1 cellular context compared by ENCODE assay signal in the genomic region with DNA sequence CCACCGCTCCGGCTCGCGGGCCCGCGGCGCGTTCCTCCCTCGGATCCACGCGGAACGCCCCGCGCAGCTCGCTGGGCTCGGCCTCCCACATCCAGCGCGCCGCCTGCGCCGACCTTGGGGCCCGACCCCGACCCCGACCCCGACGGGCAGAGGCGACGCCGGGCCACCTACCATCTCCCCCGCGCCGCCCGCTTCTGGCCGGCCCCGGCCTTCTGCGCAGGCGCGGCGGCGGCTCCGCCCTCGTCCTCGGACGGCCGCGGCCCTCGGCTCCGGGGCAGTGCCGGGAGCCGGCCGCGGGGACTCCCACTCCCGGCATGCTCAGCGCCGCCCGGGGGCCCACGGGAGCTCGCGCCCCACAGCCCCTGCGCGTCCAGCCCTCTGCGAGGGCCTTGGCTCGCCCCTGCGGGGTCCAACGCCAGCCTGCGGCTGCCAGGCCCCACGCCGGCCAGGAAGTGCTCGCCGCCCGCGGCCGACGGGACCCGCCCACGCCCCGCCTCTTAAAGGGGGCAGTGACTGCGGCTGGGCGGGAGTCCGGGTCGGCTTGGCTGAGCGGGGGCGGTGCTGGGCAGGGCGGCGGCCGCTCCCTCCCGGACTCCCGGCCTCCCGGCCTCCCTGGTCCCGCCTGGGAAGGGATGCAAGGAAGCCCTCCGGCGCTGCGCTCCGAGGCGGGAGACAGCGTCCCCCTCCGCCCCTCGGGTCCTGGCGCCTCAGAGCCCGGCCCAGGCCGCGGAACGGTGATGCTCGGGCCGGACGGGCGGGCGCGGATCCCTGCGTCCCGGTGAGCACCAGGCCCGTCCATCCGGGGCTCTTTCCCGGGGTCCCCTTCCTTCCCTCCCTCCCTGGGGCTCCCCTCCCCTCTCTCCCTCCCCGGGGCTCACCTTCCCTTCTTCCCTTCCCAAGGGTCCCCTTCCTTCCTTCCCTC.
TF ChIP-seq lines count a peak whose summit lies in the region.

A gene (minus strand): TSS at position 216 of the 922 bp plus-strand sequence. CDS start 42 bp downstream, at position 174.

TF ChIP-seq in HepG2, 621 proteins besides CTCF, POLR2A, EP300 and RAD21 (continued from another document and continues in another):
- TF ChIP-seq, protein P1, sequence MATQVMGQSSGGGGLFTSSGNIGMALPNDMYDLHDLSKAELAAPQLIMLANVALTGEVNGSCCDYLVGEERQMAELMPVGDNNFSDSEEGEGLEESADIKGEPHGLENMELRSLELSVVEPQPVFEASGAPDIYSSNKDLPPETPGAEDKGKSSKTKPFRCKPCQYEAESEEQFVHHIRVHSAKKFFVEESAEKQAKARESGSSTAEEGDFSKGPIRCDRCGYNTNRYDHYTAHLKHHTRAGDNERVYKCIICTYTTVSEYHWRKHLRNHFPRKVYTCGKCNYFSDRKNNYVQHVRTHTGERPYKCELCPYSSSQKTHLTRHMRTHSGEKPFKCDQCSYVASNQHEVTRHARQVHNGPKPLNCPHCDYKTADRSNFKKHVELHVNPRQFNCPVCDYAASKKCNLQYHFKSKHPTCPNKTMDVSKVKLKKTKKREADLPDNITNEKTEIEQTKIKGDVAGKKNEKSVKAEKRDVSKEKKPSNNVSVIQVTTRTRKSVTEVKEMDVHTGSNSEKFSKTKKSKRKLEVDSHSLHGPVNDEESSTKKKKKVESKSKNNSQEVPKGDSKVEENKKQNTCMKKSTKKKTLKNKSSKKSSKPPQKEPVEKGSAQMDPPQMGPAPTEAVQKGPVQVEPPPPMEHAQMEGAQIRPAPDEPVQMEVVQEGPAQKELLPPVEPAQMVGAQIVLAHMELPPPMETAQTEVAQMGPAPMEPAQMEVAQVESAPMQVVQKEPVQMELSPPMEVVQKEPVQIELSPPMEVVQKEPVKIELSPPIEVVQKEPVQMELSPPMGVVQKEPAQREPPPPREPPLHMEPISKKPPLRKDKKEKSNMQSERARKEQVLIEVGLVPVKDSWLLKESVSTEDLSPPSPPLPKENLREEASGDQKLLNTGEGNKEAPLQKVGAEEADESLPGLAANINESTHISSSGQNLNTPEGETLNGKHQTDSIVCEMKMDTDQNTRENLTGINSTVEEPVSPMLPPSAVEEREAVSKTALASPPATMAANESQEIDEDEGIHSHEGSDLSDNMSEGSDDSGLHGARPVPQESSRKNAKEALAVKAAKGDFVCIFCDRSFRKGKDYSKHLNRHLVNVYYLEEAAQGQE (IDR thresholded peaks at IDR 0.05; ENCODE audit: borderline replicate concordance in 1 of 2, low read depth in 1 of 2, low read length in 2 of 2): no peak
- TF ChIP-seq, protein P2, sequence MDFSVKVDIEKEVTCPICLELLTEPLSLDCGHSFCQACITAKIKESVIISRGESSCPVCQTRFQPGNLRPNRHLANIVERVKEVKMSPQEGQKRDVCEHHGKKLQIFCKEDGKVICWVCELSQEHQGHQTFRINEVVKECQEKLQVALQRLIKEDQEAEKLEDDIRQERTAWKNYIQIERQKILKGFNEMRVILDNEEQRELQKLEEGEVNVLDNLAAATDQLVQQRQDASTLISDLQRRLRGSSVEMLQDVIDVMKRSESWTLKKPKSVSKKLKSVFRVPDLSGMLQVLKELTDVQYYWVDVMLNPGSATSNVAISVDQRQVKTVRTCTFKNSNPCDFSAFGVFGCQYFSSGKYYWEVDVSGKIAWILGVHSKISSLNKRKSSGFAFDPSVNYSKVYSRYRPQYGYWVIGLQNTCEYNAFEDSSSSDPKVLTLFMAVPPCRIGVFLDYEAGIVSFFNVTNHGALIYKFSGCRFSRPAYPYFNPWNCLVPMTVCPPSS (IDR thresholded peaks at IDR 0.05): no peak
- TF ChIP-seq, protein P3, sequence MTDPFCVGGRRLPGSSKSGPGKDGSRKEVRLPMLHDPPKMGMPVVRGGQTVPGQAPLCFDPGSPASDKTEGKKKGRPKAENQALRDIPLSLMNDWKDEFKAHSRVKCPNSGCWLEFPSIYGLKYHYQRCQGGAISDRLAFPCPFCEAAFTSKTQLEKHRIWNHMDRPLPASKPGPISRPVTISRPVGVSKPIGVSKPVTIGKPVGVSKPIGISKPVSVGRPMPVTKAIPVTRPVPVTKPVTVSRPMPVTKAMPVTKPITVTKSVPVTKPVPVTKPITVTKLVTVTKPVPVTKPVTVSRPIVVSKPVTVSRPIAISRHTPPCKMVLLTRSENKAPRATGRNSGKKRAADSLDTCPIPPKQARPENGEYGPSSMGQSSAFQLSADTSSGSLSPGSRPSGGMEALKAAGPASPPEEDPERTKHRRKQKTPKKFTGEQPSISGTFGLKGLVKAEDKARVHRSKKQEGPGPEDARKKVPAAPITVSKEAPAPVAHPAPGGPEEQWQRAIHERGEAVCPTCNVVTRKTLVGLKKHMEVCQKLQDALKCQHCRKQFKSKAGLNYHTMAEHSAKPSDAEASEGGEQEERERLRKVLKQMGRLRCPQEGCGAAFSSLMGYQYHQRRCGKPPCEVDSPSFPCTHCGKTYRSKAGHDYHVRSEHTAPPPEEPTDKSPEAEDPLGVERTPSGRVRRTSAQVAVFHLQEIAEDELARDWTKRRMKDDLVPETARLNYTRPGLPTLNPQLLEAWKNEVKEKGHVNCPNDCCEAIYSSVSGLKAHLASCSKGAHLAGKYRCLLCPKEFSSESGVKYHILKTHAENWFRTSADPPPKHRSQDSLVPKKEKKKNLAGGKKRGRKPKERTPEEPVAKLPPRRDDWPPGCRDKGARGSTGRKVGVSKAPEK (CRISPR knock-in tag; IDR thresholded peaks at IDR 0.05; ENCODE audit: borderline replicate concordance): no peak
- TF ChIP-seq KLF11 (CRISPR knock-in tag; IDR thresholded peaks at IDR 0.05) (no peak), HNRNPH1 (optimal IDR thresholded peaks at IDR 0.05; ENCODE audit: low read depth, low read length) (no peak), NBN (conservative IDR thresholded peaks at IDR 0.05) (no peak), ZNF816 (CRISPR knock-in tag; IDR thresholded peaks at IDR 0.05; ENCODE audit: borderline replicate concordance) (no peak), MXI1 (IDR thresholded peaks at IDR 0.05; ENCODE audit: borderline replicate concordance, low read depth, low read length) (peak; percentile 67; the same call in 1 of the 3 replicates), ZNF296 (CRISPR knock-in tag; conservative IDR thresholded peaks at IDR 0.05) (no peak), NFRKB (IDR thresholded peaks at IDR 0.05) (no peak), CBX2 (IDR thresholded peaks at IDR 0.05; ENCODE audit: low read depth, low read length) (no peak), CBX2 (CRISPR knock-in tag; IDR thresholded peaks at IDR 0.05; ENCODE audit: low read depth) (no peak), RCOR2 (CRISPR knock-in tag; IDR thresholded peaks at IDR 0.05) (no peak), SKI (IDR thresholded peaks at IDR 0.05; ENCODE audit: partially characterized antibody) (peak; percentile 77), ZNF256 (CRISPR knock-in tag; conservative IDR thresholded peaks at IDR 0.05) (no peak), NCOA1 (CRISPR knock-in tag; IDR thresholded peaks at IDR 0.05) (no peak), MTA3 (CRISPR knock-in tag; IDR thresholded peaks at IDR 0.05) (no peak), HOXD1 (CRISPR knock-in tag; IDR thresholded peaks at IDR 0.05) (no peak), KDM2A (CRISPR knock-in tag; IDR thresholded peaks at IDR 0.05; ENCODE audit: borderline replicate concordance, low read depth) (peak; percentile 58; the same call in 1 of the 2 replicates)
- TF ChIP-seq, protein P4, sequence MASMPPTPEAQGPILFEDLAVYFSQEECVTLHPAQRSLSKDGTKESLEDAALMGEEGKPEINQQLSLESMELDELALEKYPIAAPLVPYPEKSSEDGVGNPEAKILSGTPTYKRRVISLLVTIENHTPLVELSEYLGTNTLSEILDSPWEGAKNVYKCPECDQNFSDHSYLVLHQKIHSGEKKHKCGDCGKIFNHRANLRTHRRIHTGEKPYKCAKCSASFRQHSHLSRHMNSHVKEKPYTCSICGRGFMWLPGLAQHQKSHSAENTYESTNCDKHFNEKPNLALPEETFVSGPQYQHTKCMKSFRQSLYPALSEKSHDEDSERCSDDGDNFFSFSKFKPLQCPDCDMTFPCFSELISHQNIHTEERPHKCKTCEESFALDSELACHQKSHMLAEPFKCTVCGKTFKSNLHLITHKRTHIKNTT (CRISPR knock-in tag; IDR thresholded peaks at IDR 0.05): no peak
- TF ChIP-seq, protein P5, sequence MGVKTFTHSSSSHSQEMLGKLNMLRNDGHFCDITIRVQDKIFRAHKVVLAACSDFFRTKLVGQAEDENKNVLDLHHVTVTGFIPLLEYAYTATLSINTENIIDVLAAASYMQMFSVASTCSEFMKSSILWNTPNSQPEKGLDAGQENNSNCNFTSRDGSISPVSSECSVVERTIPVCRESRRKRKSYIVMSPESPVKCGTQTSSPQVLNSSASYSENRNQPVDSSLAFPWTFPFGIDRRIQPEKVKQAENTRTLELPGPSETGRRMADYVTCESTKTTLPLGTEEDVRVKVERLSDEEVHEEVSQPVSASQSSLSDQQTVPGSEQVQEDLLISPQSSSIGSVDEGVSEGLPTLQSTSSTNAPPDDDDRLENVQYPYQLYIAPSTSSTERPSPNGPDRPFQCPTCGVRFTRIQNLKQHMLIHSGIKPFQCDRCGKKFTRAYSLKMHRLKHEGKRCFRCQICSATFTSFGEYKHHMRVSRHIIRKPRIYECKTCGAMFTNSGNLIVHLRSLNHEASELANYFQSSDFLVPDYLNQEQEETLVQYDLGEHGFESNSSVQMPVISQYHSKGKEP (CRISPR knock-in tag; IDR thresholded peaks at IDR 0.05): no peak
- TF ChIP-seq, protein P6, sequence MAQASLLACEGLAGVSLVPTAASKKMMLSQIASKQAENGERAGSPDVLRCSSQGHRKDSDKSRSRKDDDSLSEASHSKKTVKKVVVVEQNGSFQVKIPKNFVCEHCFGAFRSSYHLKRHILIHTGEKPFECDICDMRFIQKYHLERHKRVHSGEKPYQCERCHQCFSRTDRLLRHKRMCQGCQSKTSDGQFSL (CRISPR knock-in tag; IDR thresholded peaks at IDR 0.05): no peak
- TF ChIP-seq, protein P7, sequence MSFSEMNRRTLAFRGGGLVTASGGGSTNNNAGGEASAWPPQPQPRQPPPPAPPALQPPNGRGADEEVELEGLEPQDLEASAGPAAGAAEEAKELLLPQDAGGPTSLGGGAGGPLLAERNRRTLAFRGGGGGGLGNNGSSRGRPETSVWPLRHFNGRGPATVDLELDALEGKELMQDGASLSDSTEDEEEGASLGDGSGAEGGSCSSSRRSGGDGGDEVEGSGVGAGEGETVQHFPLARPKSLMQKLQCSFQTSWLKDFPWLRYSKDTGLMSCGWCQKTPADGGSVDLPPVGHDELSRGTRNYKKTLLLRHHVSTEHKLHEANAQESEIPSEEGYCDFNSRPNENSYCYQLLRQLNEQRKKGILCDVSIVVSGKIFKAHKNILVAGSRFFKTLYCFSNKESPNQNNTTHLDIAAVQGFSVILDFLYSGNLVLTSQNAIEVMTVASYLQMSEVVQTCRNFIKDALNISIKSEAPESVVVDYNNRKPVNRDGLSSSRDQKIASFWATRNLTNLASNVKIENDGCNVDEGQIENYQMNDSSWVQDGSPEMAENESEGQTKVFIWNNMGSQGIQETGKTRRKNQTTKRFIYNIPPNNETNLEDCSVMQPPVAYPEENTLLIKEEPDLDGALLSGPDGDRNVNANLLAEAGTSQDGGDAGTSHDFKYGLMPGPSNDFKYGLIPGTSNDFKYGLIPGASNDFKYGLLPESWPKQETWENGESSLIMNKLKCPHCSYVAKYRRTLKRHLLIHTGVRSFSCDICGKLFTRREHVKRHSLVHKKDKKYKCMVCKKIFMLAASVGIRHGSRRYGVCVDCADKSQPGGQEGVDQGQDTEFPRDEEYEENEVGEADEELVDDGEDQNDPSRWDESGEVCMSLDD (CRISPR knock-in tag; IDR thresholded peaks at IDR 0.05; ENCODE audit: borderline replicate concordance): peak; percentile 52; the same call in 1 of the 2 replicates
- TF ChIP-seq, protein P8, sequence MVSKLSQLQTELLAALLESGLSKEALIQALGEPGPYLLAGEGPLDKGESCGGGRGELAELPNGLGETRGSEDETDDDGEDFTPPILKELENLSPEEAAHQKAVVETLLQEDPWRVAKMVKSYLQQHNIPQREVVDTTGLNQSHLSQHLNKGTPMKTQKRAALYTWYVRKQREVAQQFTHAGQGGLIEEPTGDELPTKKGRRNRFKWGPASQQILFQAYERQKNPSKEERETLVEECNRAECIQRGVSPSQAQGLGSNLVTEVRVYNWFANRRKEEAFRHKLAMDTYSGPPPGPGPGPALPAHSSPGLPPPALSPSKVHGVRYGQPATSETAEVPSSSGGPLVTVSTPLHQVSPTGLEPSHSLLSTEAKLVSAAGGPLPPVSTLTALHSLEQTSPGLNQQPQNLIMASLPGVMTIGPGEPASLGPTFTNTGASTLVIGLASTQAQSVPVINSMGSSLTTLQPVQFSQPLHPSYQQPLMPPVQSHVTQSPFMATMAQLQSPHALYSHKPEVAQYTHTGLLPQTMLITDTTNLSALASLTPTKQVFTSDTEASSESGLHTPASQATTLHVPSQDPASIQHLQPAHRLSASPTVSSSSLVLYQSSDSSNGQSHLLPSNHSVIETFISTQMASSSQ (IDR thresholded peaks at IDR 0.05; ENCODE audit: low read depth): no peak
- TF ChIP-seq, protein P8 (CRISPR knock-in tag; IDR thresholded peaks at IDR 0.05; ENCODE audit: borderline replicate concordance): no peak
- TF ChIP-seq, protein P9, sequence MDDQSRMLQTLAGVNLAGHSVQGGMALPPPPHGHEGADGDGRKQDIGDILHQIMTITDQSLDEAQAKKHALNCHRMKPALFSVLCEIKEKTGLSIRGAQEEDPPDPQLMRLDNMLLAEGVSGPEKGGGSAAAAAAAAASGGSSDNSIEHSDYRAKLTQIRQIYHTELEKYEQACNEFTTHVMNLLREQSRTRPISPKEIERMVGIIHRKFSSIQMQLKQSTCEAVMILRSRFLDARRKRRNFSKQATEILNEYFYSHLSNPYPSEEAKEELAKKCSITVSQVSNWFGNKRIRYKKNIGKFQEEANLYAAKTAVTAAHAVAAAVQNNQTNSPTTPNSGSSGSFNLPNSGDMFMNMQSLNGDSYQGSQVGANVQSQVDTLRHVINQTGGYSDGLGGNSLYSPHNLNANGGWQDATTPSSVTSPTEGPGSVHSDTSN (CRISPR knock-in tag; IDR thresholded peaks at IDR 0.05; ENCODE audit: borderline replicate concordance): no peak
- TF ChIP-seq, protein P10, sequence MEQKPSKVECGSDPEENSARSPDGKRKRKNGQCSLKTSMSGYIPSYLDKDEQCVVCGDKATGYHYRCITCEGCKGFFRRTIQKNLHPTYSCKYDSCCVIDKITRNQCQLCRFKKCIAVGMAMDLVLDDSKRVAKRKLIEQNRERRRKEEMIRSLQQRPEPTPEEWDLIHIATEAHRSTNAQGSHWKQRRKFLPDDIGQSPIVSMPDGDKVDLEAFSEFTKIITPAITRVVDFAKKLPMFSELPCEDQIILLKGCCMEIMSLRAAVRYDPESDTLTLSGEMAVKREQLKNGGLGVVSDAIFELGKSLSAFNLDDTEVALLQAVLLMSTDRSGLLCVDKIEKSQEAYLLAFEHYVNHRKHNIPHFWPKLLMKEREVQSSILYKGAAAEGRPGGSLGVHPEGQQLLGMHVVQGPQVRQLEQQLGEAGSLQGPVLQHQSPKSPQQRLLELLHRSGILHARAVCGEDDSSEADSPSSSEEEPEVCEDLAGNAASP (CRISPR knock-in tag; IDR thresholded peaks at IDR 0.05; ENCODE audit: borderline replicate concordance): no peak; the same call in 1 of the 2 replicates
